34 cellular contexts compared by ENCODE assay signal in genomic region chr18:68288408-68288807, GRCh38.
"Had no signal": no experiment of that assay in that cellular context is flagged by ENCODE, and none has a peak within 500 bp of the region (broad histone marks: within the 10 kb centered on the region; RNA-seq: fewer than 3 reads in every experiment).

No MANE protein-coding gene starts in this region.

- DNase-seq: activated CD4-positive, alpha-beta T cell treated with anti-CD3 and anti-CD28 coated beads, Interleukin-2, amount 10 ng/mL, durations not matched to agents 24 days and 14 days; activated CD4-positive, alpha-beta T cell treated with anti-CD3 and anti-CD28 coated beads, Interleukin-2, amount 50 U/mL, for 4 hours; activated CD8-positive, alpha-beta T cell treated with anti-CD3 and anti-CD28 coated beads, Interleukin-2, amount 10 ng/mL, durations not matched to agents 7 days and 5 days; activated effector memory CD4-positive, alpha-beta T cell treated with Interleukin-2 at 50 U/mL for 16 hours; activated naive CD4-positive, alpha-beta T cell treated with anti-CD3 and anti-CD28 coated beads, Interleukin-2, amount 10 ng/mL, durations not matched to agents 7 days and 5 days; activated naive CD8-positive, alpha-beta T cell treated with anti-CD3 and anti-CD28 coated beads, Interleukin-2, amount 50 U/mL, for 24 hours; activated T-cell treated with anti-CD3 and anti-CD28 coated beads, Interleukin-2, amount 50 U/mL, for 4 hours; anterior cingulate cortex; Kasumi-1; KG1; MG63; NCI-H1048; NCI-H1105 treated with DMSO at 0.1 percent for 48 hours; NCI-H1436; NCI-H1694; NCI-H1930; NCI-H2081 treated with DMSO at 0.1 percent for 48 hours; NCI-H2171 treated with DMSO at 0.1 percent for 48 hours; NCI-H2227 treated with DMSO at 0.1 percent for 48 hours; NCI-H524 treated with DMSO at 0.1 percent for 48 hours; NCI-H774; PC-3; Peyer's patch; RPMI8226; SHP77 treated with DMSO at 0.1 percent for 48 hours; SK-N-SH had no signal

- H3K36me3 Mint-ChIP-seq: activated naive CD4-positive, alpha-beta T cell treated with anti-CD3 and anti-CD28 coated beads, Interleukin-2, amount 10 ng/mL, durations not matched to agents 7 days and 5 days; activated naive CD8-positive, alpha-beta T cell had no signal

- H3K4me1 Mint-ChIP-seq: activated CD4-positive, alpha-beta T cell treated with anti-CD3 and anti-CD28 coated beads, Interleukin-2, amount 10 ng/mL, durations not matched to agents 24 days and 14 days; activated naive CD4-positive, alpha-beta T cell treated with anti-CD3 and anti-CD28 coated beads, Interleukin-2, amount 10 ng/mL, durations not matched to agents 7 days and 5 days; activated naive CD8-positive, alpha-beta T cell treated with anti-CD3 and anti-CD28 coated beads, Interleukin-2, amount 50 U/mL, for 24 hours; central memory CD8-positive, alpha-beta T cell had no signal

- H3K4me2 ChIP-seq: SK-N-SH had no signal

- H3K27ac ChIP-seq: cardiac muscle cell, Peyer's patch, SJSA1 had no signal

- H3K27me3 Mint-ChIP-seq: activated CD4-positive, alpha-beta T cell treated with anti-CD3 and anti-CD28 coated beads, Interleukin-2, amount 10 ng/mL, durations not matched to agents 24 days and 14 days; activated naive CD4-positive, alpha-beta T cell treated with anti-CD3 and anti-CD28 coated beads, Interleukin-2, amount 10 ng/mL, durations not matched to agents 7 days and 5 days; activated naive CD8-positive, alpha-beta T cell; activated naive CD8-positive, alpha-beta T cell treated with anti-CD3 and anti-CD28 coated beads, Interleukin-2, amount 50 U/mL, for 24 hours; central memory CD8-positive, alpha-beta T cell had no signal

- H3K9me3 ChIP-seq: MG63, Peyer's patch, SJSA1 had no signal

- H3K9me3 Mint-ChIP-seq: activated CD4-positive, alpha-beta T cell treated with anti-CD3 and anti-CD28 coated beads, Interleukin-2, amount 10 ng/mL, durations not matched to agents 24 days and 14 days; activated naive CD4-positive, alpha-beta T cell treated with anti-CD3 and anti-CD28 coated beads, Interleukin-2, amount 10 ng/mL, durations not matched to agents 7 days and 5 days; activated naive CD8-positive, alpha-beta T cell treated with anti-CD3 and anti-CD28 coated beads, Interleukin-2, amount 50 U/mL, for 24 hours; activated T-cell treated with anti-CD3 and anti-CD28 coated beads, Interleukin-2, amount 50 U/mL, for 4 hours; activated T-helper 1 cell treated with anti-CD3 and anti-CD28 coated beads, Interleukin-12 subunit alpha, Interleukin-12 subunit beta, Interleukin-2, Interleukin-4 antibody, amounts not matched to agents 30 ng/mL and 10 ng/mL and 1 ng/mL, durations not matched to agents 14 hours and 24 hours and 36 hours; T-helper 1 cell treated with Interleukin-12 subunit alpha and Interleukin-12 subunit beta and Interleukin-4 antibody, amounts not matched to agents 30 μg/mL and 1 μg/mL, for 36 hours; T-helper 2 cell treated with Interferon-gamma antibody and Interleukin-4, amounts not matched to agents 5 μg/mL and 100 μg/mL, for 36 hours had no signal

- H3K9ac ChIP-seq: SK-N-SH had no signal

- FAIRE-seq: TTC549 had no signal

- ATAC-seq: activated CD8-positive, alpha-beta T cell treated with anti-CD3 and anti-CD28 coated beads, Interleukin-2, amount 10 ng/mL, durations not matched to agents 7 days and 5 days; activated naive CD8-positive, alpha-beta T cell treated with anti-CD3 and anti-CD28 coated beads, Interleukin-2, amount 50 U/mL, for 24 hours; activated T-cell treated with anti-CD3 and anti-CD28 coated beads, Interleukin-2, amount 50 U/mL, for 4 hours; PC-3 had no signal

- H3K27ac Mint-ChIP-seq: activated CD4-positive, alpha-beta T cell treated with anti-CD3 and anti-CD28 coated beads, Interleukin-2, amount 10 ng/mL, durations not matched to agents 24 days and 14 days; activated CD8-positive, alpha-beta T cell treated with anti-CD3 and anti-CD28 coated beads, Interleukin-2, amount 10 ng/mL, durations not matched to agents 7 days and 5 days; activated naive CD4-positive, alpha-beta T cell treated with anti-CD3 and anti-CD28 coated beads, Interleukin-2, amount 10 ng/mL, durations not matched to agents 7 days and 5 days; activated naive CD8-positive, alpha-beta T cell; activated naive CD8-positive, alpha-beta T cell treated with anti-CD3 and anti-CD28 coated beads, Interleukin-2, amount 50 U/mL, for 24 hours; activated T-helper 1 cell treated with anti-CD3 and anti-CD28 coated beads, Interleukin-12 subunit alpha, Interleukin-12 subunit beta, Interleukin-2, Interleukin-4 antibody, amounts not matched to agents 30 ng/mL and 10 ng/mL and 1 ng/mL, durations not matched to agents 14 hours and 24 hours and 36 hours; T-helper 1 cell treated with Interleukin-12 subunit alpha and Interleukin-12 subunit beta and Interleukin-4 antibody, amounts not matched to agents 30 μg/mL and 1 μg/mL, for 36 hours; T-helper 2 cell treated with Interferon-gamma antibody and Interleukin-4, amounts not matched to agents 5 μg/mL and 100 μg/mL, for 36 hours had no signal

- H3K4me3 Mint-ChIP-seq: activated CD4-positive, alpha-beta T cell treated with anti-CD3 and anti-CD28 coated beads, Interleukin-2, amount 10 ng/mL, durations not matched to agents 24 days and 14 days; activated CD8-positive, alpha-beta T cell treated with anti-CD3 and anti-CD28 coated beads, Interleukin-2, amount 10 ng/mL, durations not matched to agents 7 days and 5 days; activated naive CD4-positive, alpha-beta T cell treated with anti-CD3 and anti-CD28 coated beads, Interleukin-2, amount 10 ng/mL, durations not matched to agents 7 days and 5 days; activated naive CD8-positive, alpha-beta T cell; activated naive CD8-positive, alpha-beta T cell treated with anti-CD3 and anti-CD28 coated beads, Interleukin-2, amount 50 U/mL, for 24 hours; activated T-cell treated with anti-CD3 and anti-CD28 coated beads, Interleukin-2, amount 50 U/mL, for 4 hours; activated T-helper 1 cell treated with anti-CD3 and anti-CD28 coated beads, Interleukin-12 subunit alpha, Interleukin-12 subunit beta, Interleukin-2, Interleukin-4 antibody, amounts not matched to agents 30 ng/mL and 10 ng/mL and 1 ng/mL, durations not matched to agents 14 hours and 24 hours and 36 hours; central memory CD8-positive, alpha-beta T cell; T-helper 1 cell treated with Interleukin-12 subunit alpha and Interleukin-12 subunit beta and Interleukin-4 antibody, amounts not matched to agents 30 μg/mL and 1 μg/mL, for 36 hours; T-helper 2 cell treated with Interferon-gamma antibody and Interleukin-4, amounts not matched to agents 5 μg/mL and 100 μg/mL, for 36 hours had no signal

- H3K36me3 ChIP-seq: cardiac muscle cell, MG63, Peyer's patch, SJSA1 had no signal

- H3K4me1 ChIP-seq: Peyer's patch, SJSA1 had no signal

- H3K4me3 ChIP-seq: cardiac muscle cell, MG63, Peyer's patch, SJSA1 had no signal

- H3K27me3 ChIP-seq: cardiac muscle cell, MG63, Peyer's patch, SJSA1 had no signal
